Comparison of ENCODE assay signal across 8 cellular contexts in the genomic region with DNA sequence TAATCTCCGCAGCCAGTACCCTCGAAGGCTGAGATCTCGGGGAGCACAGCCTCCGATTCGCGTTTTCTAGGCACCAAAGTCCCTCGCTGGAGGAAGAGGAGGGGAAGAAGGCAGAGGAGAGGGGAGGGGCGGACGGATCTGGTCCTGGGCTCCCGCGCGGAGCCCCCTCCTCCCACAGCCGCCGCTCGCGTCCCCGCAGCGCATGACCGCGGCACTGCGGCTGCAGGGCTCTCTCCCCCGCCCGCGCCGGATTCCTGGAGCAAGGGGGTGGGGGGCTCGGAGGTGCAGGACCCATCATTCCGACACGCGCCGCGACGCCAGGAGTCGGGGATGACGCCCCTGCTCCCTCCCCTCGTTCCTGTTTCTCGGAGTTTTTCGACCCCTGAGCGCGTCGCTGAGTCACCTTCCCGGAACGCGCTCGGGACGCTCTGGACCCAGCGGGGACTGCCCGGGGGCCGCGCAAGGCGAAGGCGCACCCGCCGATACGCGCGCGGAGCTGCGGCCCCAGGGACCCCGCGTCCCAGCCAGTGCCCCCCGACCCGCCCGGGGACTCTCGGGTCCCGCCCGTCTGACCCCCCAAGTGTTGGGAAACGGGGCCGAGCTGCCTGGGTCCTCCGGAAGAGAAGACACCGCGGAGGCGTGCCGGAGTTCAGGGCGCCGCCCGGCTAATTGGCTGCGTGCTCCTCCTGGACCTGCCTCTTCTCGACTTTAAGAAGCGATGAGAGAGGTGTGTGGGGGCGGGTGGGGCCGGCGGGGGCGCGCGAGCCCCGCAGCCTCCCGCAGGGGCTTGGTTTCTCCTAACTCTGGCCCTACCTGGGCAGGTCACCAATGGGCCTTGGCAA. TPM values are rescaled to one million over a fixed set of nuclear protein-coding genes. Genes with fewer than 3 reads are reported as not detected.
A peak's percentile ranks its signal among the peaks of the same experiment; 100 is the strongest.
DNase-seq lines count a peak whose midpoint lies in the region; ATAC-seq and TF ChIP-seq lines count a peak whose summit lies in the region.

No MANE protein-coding gene starts in this region.

- DNase-seq in CD8-positive, alpha-beta memory T cell: peak; percentile 35 to 75 (median 45)
- DNase-seq in T-helper 2 cell (peak in 4 of 5 experiments; percentile 37 to 78 (median 46)), MCF 10A (ENCODE audit: unreplicated experiment) (peak; percentile 71), kidney epithelial cell (ENCODE audit: low read depth) (no peak), SKM-1 treated with dmso at 0.1 percent for 144 hours (lab: John Stamatoyannopoulos, UW; ENCODE audit: unreplicated experiment) (no peak)
- peak; percentile 58 for DNase-seq in stimulated activated CD4-positive, alpha-beta T cell treated with anti-CD3 and anti-CD28 coated beads, Interleukin-2, amount 100 ng/mL, for 48 hours

- peak overlapping the region; percentile 81 to 96 (median 90) for H3K4me3 Mint-ChIP-seq in CD8-positive, alpha-beta memory T cell
- H3K4me3 Mint-ChIP-seq in MCF 10A (ENCODE audit: unreplicated experiment): peak overlapping the region; percentile 79

- peaks cover 6 to 22% (median 6%) of the 10 kb centered on the region in 3 donors for H3K4me1 Mint-ChIP-seq in CD8-positive, alpha-beta memory T cell
- no peaks in the 10 kb centered on the region for H3K4me1 Mint-ChIP-seq in MCF 10A (ENCODE audit: insufficient read depth, unreplicated experiment)

- H3K27ac Mint-ChIP-seq in CD8-positive, alpha-beta memory T cell: peak overlapping the region in 6 of 8 donors; percentile 57 to 91 (median 76)
- H3K27ac Mint-ChIP-seq in MCF 10A (ENCODE audit: low read depth, unreplicated experiment): no peak overlapping the region

- no peaks in the 10 kb centered on the region for H3K27me3 Mint-ChIP-seq in CD8-positive, alpha-beta memory T cell
- H3K27me3 Mint-ChIP-seq in MCF 10A (ENCODE audit: insufficient read depth, unreplicated experiment): no peaks in the 10 kb centered on the region

- H3K9me3 ChIP-seq in CD8-positive, alpha-beta memory T cell (ENCODE audit: low read length): no peaks in the 10 kb centered on the region

- peaks cover 19% of the 10 kb centered on the region for H3K4me1 ChIP-seq in CD8-positive, alpha-beta memory T cell (ENCODE audit: insufficient read depth, low read length)

- no peaks in the 10 kb centered on the region for H3K27me3 ChIP-seq in CD8-positive, alpha-beta memory T cell (ENCODE audit: insufficient read depth, low read length, poor library complexity, severe bottlenecking)
- H3K27me3 ChIP-seq in kidney epithelial cell (ENCODE audit: control insufficient read depth, insufficient read depth, low read length): no peaks in the 10 kb centered on the region

- intact Hi-C loops in MCF 10A (cut with micrococcal nuclease): no loop called here

- peak overlapping the region; percentile 45 for H3K27ac ChIP-seq in CD8-positive, alpha-beta memory T cell (ENCODE audit: low read depth, low read length)

- no peaks in the 10 kb centered on the region for H3K9me3 Mint-ChIP-seq in CD8-positive, alpha-beta memory T cell
- H3K9me3 Mint-ChIP-seq in MCF 10A (ENCODE audit: unreplicated experiment): no peaks in the 10 kb centered on the region

- ATAC-seq in HG02678 (IDR thresholded peaks at IDR 0.05; ENCODE audit: unreplicated experiment): peak; percentile 38
- no peak for ATAC-seq in HG02884 (IDR thresholded peaks at IDR 0.05; ENCODE audit: unreplicated experiment)

- TF ChIP-seq CTCF in MCF 10A (IDR thresholded peaks at IDR 0.05; ENCODE audit: unreplicated experiment): no peak
- no peak for TF ChIP-seq CTCF in kidney epithelial cell (IDR thresholded peaks at IDR 0.05; ENCODE audit: insufficient read depth, low read length, poor library complexity, severe bottlenecking)

- POLR2A ChIA-PET in CD8-positive, alpha-beta memory T cell (lab: Charles Lee): interaction anchor here (0.6 to 2.8 kb wide), 4 partner anchors 11 to 146 kb away, joined by 3 to 15 read pairs (median 6); a partner anchor contains a TSS
- POLR2A ChIA-PET in MCF 10A (lab: Yijun Ruan, JAX): interaction anchor here (0.7 to 3.8 kb wide), 3 partner anchors 14 to 507 kb away, joined by 3 to 49 read pairs (median 4); a partner anchor contains a TSS

- peaks cover 0 to 3% (median 0%) of the 10 kb centered on the region in 3 donors for H3K36me3 Mint-ChIP-seq in CD8-positive, alpha-beta memory T cell
- H3K36me3 Mint-ChIP-seq in MCF 10A (ENCODE audit: insufficient read depth, unreplicated experiment): no peaks in the 10 kb centered on the region

- H3K36me3 ChIP-seq in CD8-positive, alpha-beta memory T cell (ENCODE audit: insufficient read depth, low read length): no peaks in the 10 kb centered on the region
- no peaks in the 10 kb centered on the region for H3K36me3 ChIP-seq in kidney epithelial cell (ENCODE audit: control insufficient read depth, insufficient read depth, low read length)

- H3K4me3 ChIP-seq in CD8-positive, alpha-beta memory T cell (ENCODE audit: low read length): peak overlapping the region; percentile 51
- H3K4me3 ChIP-seq in kidney epithelial cell (ENCODE audit: low read depth, low read length): peak overlapping the region; percentile 51

- BruUV-seq in MCF 10A (replicated peaks; lab: Mats Ljungman, UMichigan): no TSS peak

- CTCF ChIA-PET in CD8-positive, alpha-beta memory T cell (lab: Charles Lee): interaction anchor here (1.0 to 10.9 kb wide), 5 partner anchors 12 to 29 kb away, joined by 3 to 110 read pairs (median 3); a partner anchor contains a TSS
- CTCF ChIA-PET in MCF 10A (lab: Yijun Ruan, JAX): interaction anchor here (0.5 to 1.2 kb wide), 4 partner anchors 8 to 457 kb away, joined by 3 to 4 read pairs (median 3); no protein-coding TSS in a partner anchor

RNA-seq across cellular contexts. Expression of a gene that starts 1.4 kb away (rescaled TPM):
- total RNA-seq in CD8-positive, alpha-beta memory T cell: 10 to 100 TPM; 17.2 to 18.7 TPM
- 0.76 TPM for polyA plus RNA-seq in CD8-positive, alpha-beta memory T cell
- total RNA-seq in MCF 10A (2022): 7.1 and 12.6 TPM in 2 replicates
- 159 and 165 TPM in 2 replicates for total RNA-seq in kidney epithelial cell

RNA-seq across cellular contexts. Expression of a gene that starts 29.3 kb away (rescaled TPM):
- 10 to 100 TPM; 46.9 to 48.3 TPM for total RNA-seq in CD8-positive, alpha-beta memory T cell
- polyA plus RNA-seq in CD8-positive, alpha-beta memory T cell: 63.3 TPM
- total RNA-seq in MCF 10A (2022): 25.9 and 42.3 TPM in 2 replicates
- total RNA-seq in kidney epithelial cell: 50.7 and 52.4 TPM in 2 replicates

Comparison
In these comparisons a context has a peak if more than half of its experiments do, and no peak if none do; other contexts are left out.
1. DNase-seq: peak in CD8-positive, alpha-beta memory T cell (5 of 5), T-helper 2 cell (4 of 5), MCF 10A (single experiment) and stimulated activated CD4-positive, alpha-beta T cell treated with anti-CD3 and anti-CD28 coated beads, Interleukin-2, amount 100 ng/mL, for 48 hours (2 of 2); none in kidney epithelial cell (single experiment) and SKM-1 treated with dmso at 0.1 percent for 144 hours (single experiment).